In the genomic region with DNA sequence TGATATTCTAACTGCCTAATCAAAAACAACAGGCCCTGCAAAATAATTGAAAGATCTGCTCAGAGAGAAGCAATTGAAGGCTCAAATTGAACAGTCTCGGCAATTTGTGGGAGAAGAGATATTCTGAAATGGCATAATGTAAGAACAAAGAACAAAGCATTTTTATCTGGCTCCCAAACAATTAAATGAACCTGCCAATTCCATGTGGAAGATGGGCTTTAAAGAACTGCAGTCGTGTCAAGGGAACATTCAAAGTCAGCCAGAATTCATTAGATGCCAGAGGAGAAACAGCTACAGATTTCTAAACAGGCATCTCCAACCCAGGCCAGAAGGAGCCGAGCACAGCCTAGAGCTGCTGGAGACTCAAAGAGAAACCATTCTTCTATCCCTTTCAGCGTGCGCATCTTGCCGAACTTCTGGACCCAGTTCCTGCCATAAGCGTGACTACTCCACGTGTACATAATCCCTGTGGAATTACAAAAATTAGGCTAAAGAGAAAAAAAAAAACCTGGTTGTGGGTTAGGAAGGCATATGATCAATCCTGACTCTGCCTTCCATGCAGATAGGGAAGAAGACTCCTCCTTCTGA, we compare ENCODE assay signal across 17 cellular contexts.
DNase-seq lines count a peak whose midpoint lies in the region; ATAC-seq and TF ChIP-seq lines count a peak whose summit lies in the region.
"Had no signal": no experiment of that assay in that cellular context is flagged by ENCODE, and none has a peak within 500 bp of the region (broad histone marks: within the 10 kb centered on the region; RNA-seq: fewer than 3 reads in every experiment).

No MANE protein-coding gene starts in this region.

- H3K23ac ChIP-seq in IMR-90 (ENCODE audit: low read depth, low read length), result no peak overlapping the region

- H3K4me3 Mint-ChIP-seq in MCF 10A (ENCODE audit: unreplicated experiment) (no peak overlapping the region), GM23338 (no peak overlapping the region)

- H3K36me3 Mint-ChIP-seq in MCF 10A (ENCODE audit: insufficient read depth, unreplicated experiment) (no peaks in the 10 kb centered on the region), GM23338 (ENCODE audit: low read depth) (peaks cover 10% of the 10 kb centered on the region; the same call in 2 of the 3 replicates)

- H2BK120ac ChIP-seq in IMR-90 (ENCODE audit: low read depth, low read length), result no peak overlapping the region

- no peak overlapping the region for H2BK15ac ChIP-seq in IMR-90 (ENCODE audit: low read depth, low read length)

- no peak overlapping the region for H3K56ac ChIP-seq in IMR-90 (ENCODE audit: extremely low read depth, insufficient read depth, low read length)

- H3K9me1 ChIP-seq in IMR-90 (ENCODE audit: insufficient read depth, low read length), result no peaks in the 10 kb centered on the region; the same call in 1 of the 2 replicates

- H3K4me1 ChIP-seq in breast epithelium, result no peaks in the 10 kb centered on the region
- H3K4me1 ChIP-seq in IMR-90 (ENCODE audit: control insufficient read depth, insufficient read depth, low read length), result peaks cover 6% of the 10 kb centered on the region
- H3K4me1 ChIP-seq in testis, result peaks cover 2% of the 10 kb centered on the region
- H3K4me1 ChIP-seq in GM23338 (ENCODE audit: insufficient read depth), result peaks cover 44% of the 10 kb centered on the region

- H3K18ac ChIP-seq in IMR-90 (ENCODE audit: low read depth, low read length), result no peak overlapping the region

- H3F3A ChIP-seq in GM23338 (replicated peaks; ENCODE audit: low read depth), result no peaks in the 10 kb centered on the region

- no peak overlapping the region for H2BK20ac ChIP-seq in IMR-90 (ENCODE audit: low read depth, low read length)

- H3K9me2 ChIP-seq in GM23338 (ENCODE audit: insufficient read depth), result no peaks in the 10 kb centered on the region

- H4K91ac ChIP-seq in IMR-90 (ENCODE audit: insufficient read depth, low read depth, low read length), result no peak overlapping the region

- in situ Hi-C loops in IMR-90 (cut with MboI; ENCODE audit: low sequenced_read_pairs), result no loop called here

- no peak overlapping the region for H3K4ac ChIP-seq in IMR-90 (ENCODE audit: low read depth, low read length)

- no peak overlapping the region for H2AK9ac ChIP-seq in IMR-90 (replicated peaks; ENCODE audit: low read depth, low read length, poor library complexity)

- TF ChIP-seq POLR2A in breast epithelium (IDR thresholded peaks at IDR 0.05) (no peak), IMR-90 (IDR thresholded peaks at IDR 0.05; ENCODE audit: low read depth, low read length) (no peak), testis (IDR thresholded peaks at IDR 0.05) (no peak)

- peak overlapping the region in 2 of 3 donors; percentile 9 to 10 for H3K4me3 ChIP-seq in breast epithelium
- H3K4me3 ChIP-seq in IMR-90 (ENCODE audit: insufficient read depth, low read depth, low read length), result no peak overlapping the region
- peak overlapping the region; percentile 34 for H3K4me3 ChIP-seq in fibroblast of the aortic adventitia (ENCODE audit: low read depth, low read length)
- no peak overlapping the region for H3K4me3 ChIP-seq in testis
- no peak overlapping the region for H3K4me3 ChIP-seq in GM23338
- H3K4me3 ChIP-seq: K562, PC-9 had no signal

- no peak for DNase-seq in breast epithelium (ENCODE audit: low spot score in 2 of 2)
- no peak for DNase-seq in MCF 10A (ENCODE audit: unreplicated experiment)
- no peak for DNase-seq in IMR-90
- DNase-seq in fibroblast of the aortic adventitia (ENCODE audit: low read depth), result peak; percentile 70
- DNase-seq in testis, result peak; percentile 28
- no peak for DNase-seq in GM23338 (ENCODE audit: low spot score)
- DNase-seq: DMS53, HCEC 1CT, NCI-H1048, NCI-H1694, NCI-H2107, PC-9 had no signal

- TF ChIP-seq CTCF in breast epithelium (IDR thresholded peaks at IDR 0.05) (no peak), MCF 10A (IDR thresholded peaks at IDR 0.05; ENCODE audit: unreplicated experiment) (no peak), IMR-90 (conservative IDR thresholded peaks at IDR 0.05; ENCODE audit: low read depth, low read length) (no peak), fibroblast of the aortic adventitia (IDR thresholded peaks at IDR 0.05; ENCODE audit: insufficient read depth, low read length) (no peak), testis (IDR thresholded peaks at IDR 0.05) (no peak), GM23338 (conservative IDR thresholded peaks at IDR 0.05; ENCODE audit: low read depth in 2 of 2) (no peak)

- H3K14ac ChIP-seq in IMR-90 (replicated peaks; ENCODE audit: low read depth, low read length), result no peak overlapping the region

- H2AFZ ChIP-seq in IMR-90 (replicated peaks; ENCODE audit: low read length, poor library complexity) (no peak overlapping the region), GM23338 (no peak overlapping the region)
- H2AFZ ChIP-seq: PC-9 had no signal

- H3K9me3 ChIP-seq in breast epithelium (no peaks in the 10 kb centered on the region), IMR-90 (ENCODE audit: control insufficient read depth, insufficient read depth, low read length) (no peaks in the 10 kb centered on the region), testis (no peaks in the 10 kb centered on the region)

- intact Hi-C loops in breast epithelium (cut with DNase I; ENCODE audit: low total_unique reads) (no loop called here), MCF 10A (cut with micrococcal nuclease) (no loop called here), IMR-90 (cut with micrococcal nuclease) (no loop called here), testis (cut with DNase I; ENCODE audit: low total_unique reads) (no loop called here)

- no peak for TF ChIP-seq RAD21 in IMR-90 (IDR thresholded peaks at IDR 0.05; ENCODE audit: low read length)

- no peaks in the 10 kb centered on the region for H3K27me3 ChIP-seq in breast epithelium
- no peaks in the 10 kb centered on the region for H3K27me3 ChIP-seq in IMR-90 (ENCODE audit: control insufficient read depth, insufficient read depth, low read length)
- H3K27me3 ChIP-seq in testis, result no peaks in the 10 kb centered on the region
- H3K27me3 ChIP-seq in GM23338 (ENCODE audit: insufficient read depth), result no peaks in the 10 kb centered on the region

- ATAC-seq in IMR-90 (ENCODE audit: low read depth) (no peak), HG03039 (IDR thresholded peaks at IDR 0.05; ENCODE audit: unreplicated experiment) (no peak), HG02571 (IDR thresholded peaks at IDR 0.05; ENCODE audit: unreplicated experiment) (no peak), GM23338 (no peak)
- ATAC-seq: K562 had no signal

- 80% methylated on average over 1 of the region's 8 CpGs; no CpG with 5 or more reads in 1 of the 2 experiments for WGBS in IMR-90 (ENCODE audit: extremely low coverage in 2 of 2, insufficient read length in 1 of 2), 2 experiments
- 57 to 66% methylated on average over 8 of the region's 8 CpGs for WGBS in testis, 2 donors

- CTCF ChIA-PET in MCF 10A (lab: Yijun Ruan, JAX) (interaction anchor here (0.5 to 0.9 kb wide), 2 partner anchors 126 to 184 kb away, joined by 3 to 4 read pairs; no protein-coding TSS in a partner anchor), IMR-90 (lab: Yijun Ruan, JAX) (no interaction called here)

- no peak overlapping the region for H3K9ac ChIP-seq in IMR-90 (ENCODE audit: low read depth, low read length)

- H2BK5ac ChIP-seq in IMR-90 (ENCODE audit: low read depth, low read length, poor library complexity, severe bottlenecking), result no peak overlapping the region

- H3K79me1 ChIP-seq in IMR-90 (ENCODE audit: low read depth in 1 of 2, low read length in 2 of 2), result peaks cover 51 to 55% of the 10 kb centered on the region in 2 experiments

- H3K36me3 ChIP-seq in breast epithelium (no peaks in the 10 kb centered on the region), IMR-90 (ENCODE audit: control insufficient read depth, insufficient read depth, low read length) (no peaks in the 10 kb centered on the region), testis (ENCODE audit: low read depth, missing control alignments) (no peaks in the 10 kb centered on the region), GM23338 (ENCODE audit: insufficient read depth) (no peaks in the 10 kb centered on the region)

- H3K4me1 Mint-ChIP-seq in MCF 10A (ENCODE audit: insufficient read depth, unreplicated experiment) (peaks cover under 1% of the 10 kb centered on the region), GM23338 (peaks cover 50% of the 10 kb centered on the region)

- H3K79me2 ChIP-seq in GM23338 (replicated peaks; ENCODE audit: insufficient read depth), result peaks cover 100% of the 10 kb centered on the region

- H3K4me2 ChIP-seq in IMR-90 (ENCODE audit: low read depth, low read length), result no peak overlapping the region
- no peak overlapping the region for H3K4me2 ChIP-seq in GM23338
- H3K4me2 ChIP-seq: PC-9 had no signal

- no peak overlapping the region for H4K5ac ChIP-seq in IMR-90 (ENCODE audit: low read depth, low read length)

- H4K20me1 ChIP-seq in IMR-90 (ENCODE audit: insufficient read depth, low read length), result peaks cover 14% of the 10 kb centered on the region
- peaks cover 40% of the 10 kb centered on the region for H4K20me1 ChIP-seq in GM23338 (replicated peaks; ENCODE audit: insufficient read depth)

- 0 out of 2 replicates have a peak overlapping the region, but pooled peaks have one; percentile 12 for H2AK5ac ChIP-seq in IMR-90 (ENCODE audit: low read depth, low read length)

- H3K27me3 Mint-ChIP-seq in MCF 10A (ENCODE audit: insufficient read depth, unreplicated experiment), result peaks cover 19% of the 10 kb centered on the region
- H3K27me3 Mint-ChIP-seq in GM23338 (ENCODE audit: insufficient read depth, low read depth, poor library complexity), result peaks cover 6% of the 10 kb centered on the region

- BruUV-seq in MCF 10A (replicated peaks; lab: Mats Ljungman, UMichigan) (no TSS peak), IMR-90 (replicated peaks; lab: Mats Ljungman, UMichigan) (no TSS peak)

- POLR2A ChIA-PET in MCF 10A (lab: Yijun Ruan, JAX), result no interaction called here
- POLR2A ChIA-PET in IMR-90 (lab: Charles Lee; ENCODE audit: unreplicated experiment), result no interaction called here

- no peaks in the 10 kb centered on the region for H3K9me3 Mint-ChIP-seq in MCF 10A (ENCODE audit: unreplicated experiment)
- peaks cover 4% of the 10 kb centered on the region; the same call in 2 of the 3 replicates for H3K9me3 Mint-ChIP-seq in GM23338

- no peak overlapping the region for H4K8ac ChIP-seq in IMR-90 (ENCODE audit: low read depth in 2 of 2, low read length in 2 of 2)

- dilution Hi-C loops in IMR-90 (cut with HindIII; ENCODE audit: low sequenced_read_pairs, unreplicated experiment), result no loop called here

- H3K27ac Mint-ChIP-seq in MCF 10A (ENCODE audit: low read depth, unreplicated experiment), result no peak overlapping the region
- no peak overlapping the region for H3K27ac Mint-ChIP-seq in GM23338

- H3K27ac ChIP-seq in breast epithelium (peak overlapping the region in 1 of 2 donors; percentile 30), IMR-90 (ENCODE audit: insufficient read depth, low read length) (no peak overlapping the region), testis (no peak overlapping the region), GM23338 (ENCODE audit: low read depth) (no peak overlapping the region; the same call in 1 of the 2 replicates)
- H3K27ac ChIP-seq: 22Rv1, HL-60, PC-9 had no signal

TF ChIP-seq in IMR-90, 13 proteins besides CTCF, POLR2A, EP300 and RAD21 (continues in another document):
- no peak for TF ChIP-seq MAZ (IDR thresholded peaks at IDR 0.05; ENCODE audit: borderline replicate concordance, low read depth, low read length)

TF ChIP-seq in GM23338, 12 proteins besides CTCF, POLR2A, EP300 and RAD21 (continues in another document):
- TF ChIP-seq STAT1 (IDR thresholded peaks at IDR 0.05; ENCODE audit: unreplicated experiment) (no peak), ZNF331 (CRISPR knock-in tag; IDR thresholded peaks at IDR 0.05; ENCODE audit: low read depth) (no peak)

Comparison
In these comparisons a context has a peak if more than half of its experiments do, and no peak if none do; other contexts are left out.
1. DNase-seq: peak in fibroblast of the aortic adventitia (single experiment) and testis (single experiment); none in breast epithelium (0 of 2), MCF 10A (single experiment), IMR-90 (single experiment) and GM23338 (single experiment).
2. H3K4me3 ChIP-seq: peak in breast epithelium (2 of 3) and fibroblast of the aortic adventitia (single experiment); none in IMR-90 (single experiment), testis (0 of 2) and GM23338 (single experiment).